ENCODE assay signal across 1 cellular context in the genomic region with DNA sequence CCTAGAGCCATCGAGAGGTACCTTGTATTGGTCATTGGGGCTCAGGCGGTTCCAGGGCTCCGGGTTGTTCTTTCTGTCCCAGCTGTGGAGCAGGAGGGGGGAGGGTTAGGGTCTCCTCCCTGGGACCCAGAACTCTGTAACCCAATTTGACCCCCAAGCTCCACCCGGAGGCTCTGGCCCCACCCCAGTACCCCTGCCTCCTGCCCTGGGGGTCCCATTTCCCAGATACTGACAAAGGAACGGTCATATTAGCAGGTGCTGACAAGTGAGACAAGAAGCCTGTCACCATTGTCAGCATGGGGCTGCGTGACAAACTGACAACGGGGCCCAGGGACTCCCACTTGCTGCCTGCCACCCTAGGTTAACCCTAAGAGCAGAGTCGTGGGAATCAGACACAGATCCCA.
TF ChIP-seq lines count a peak whose summit lies in the region.

No MANE protein-coding gene starts in this region.

TF ChIP-seq in GM23338, 12 proteins besides CTCF, POLR2A, EP300 and RAD21 (continued from another document):
- TF ChIP-seq REST (IDR thresholded peaks at IDR 0.05; ENCODE audit: unreplicated experiment): no peak
- TF ChIP-seq, protein P1, sequence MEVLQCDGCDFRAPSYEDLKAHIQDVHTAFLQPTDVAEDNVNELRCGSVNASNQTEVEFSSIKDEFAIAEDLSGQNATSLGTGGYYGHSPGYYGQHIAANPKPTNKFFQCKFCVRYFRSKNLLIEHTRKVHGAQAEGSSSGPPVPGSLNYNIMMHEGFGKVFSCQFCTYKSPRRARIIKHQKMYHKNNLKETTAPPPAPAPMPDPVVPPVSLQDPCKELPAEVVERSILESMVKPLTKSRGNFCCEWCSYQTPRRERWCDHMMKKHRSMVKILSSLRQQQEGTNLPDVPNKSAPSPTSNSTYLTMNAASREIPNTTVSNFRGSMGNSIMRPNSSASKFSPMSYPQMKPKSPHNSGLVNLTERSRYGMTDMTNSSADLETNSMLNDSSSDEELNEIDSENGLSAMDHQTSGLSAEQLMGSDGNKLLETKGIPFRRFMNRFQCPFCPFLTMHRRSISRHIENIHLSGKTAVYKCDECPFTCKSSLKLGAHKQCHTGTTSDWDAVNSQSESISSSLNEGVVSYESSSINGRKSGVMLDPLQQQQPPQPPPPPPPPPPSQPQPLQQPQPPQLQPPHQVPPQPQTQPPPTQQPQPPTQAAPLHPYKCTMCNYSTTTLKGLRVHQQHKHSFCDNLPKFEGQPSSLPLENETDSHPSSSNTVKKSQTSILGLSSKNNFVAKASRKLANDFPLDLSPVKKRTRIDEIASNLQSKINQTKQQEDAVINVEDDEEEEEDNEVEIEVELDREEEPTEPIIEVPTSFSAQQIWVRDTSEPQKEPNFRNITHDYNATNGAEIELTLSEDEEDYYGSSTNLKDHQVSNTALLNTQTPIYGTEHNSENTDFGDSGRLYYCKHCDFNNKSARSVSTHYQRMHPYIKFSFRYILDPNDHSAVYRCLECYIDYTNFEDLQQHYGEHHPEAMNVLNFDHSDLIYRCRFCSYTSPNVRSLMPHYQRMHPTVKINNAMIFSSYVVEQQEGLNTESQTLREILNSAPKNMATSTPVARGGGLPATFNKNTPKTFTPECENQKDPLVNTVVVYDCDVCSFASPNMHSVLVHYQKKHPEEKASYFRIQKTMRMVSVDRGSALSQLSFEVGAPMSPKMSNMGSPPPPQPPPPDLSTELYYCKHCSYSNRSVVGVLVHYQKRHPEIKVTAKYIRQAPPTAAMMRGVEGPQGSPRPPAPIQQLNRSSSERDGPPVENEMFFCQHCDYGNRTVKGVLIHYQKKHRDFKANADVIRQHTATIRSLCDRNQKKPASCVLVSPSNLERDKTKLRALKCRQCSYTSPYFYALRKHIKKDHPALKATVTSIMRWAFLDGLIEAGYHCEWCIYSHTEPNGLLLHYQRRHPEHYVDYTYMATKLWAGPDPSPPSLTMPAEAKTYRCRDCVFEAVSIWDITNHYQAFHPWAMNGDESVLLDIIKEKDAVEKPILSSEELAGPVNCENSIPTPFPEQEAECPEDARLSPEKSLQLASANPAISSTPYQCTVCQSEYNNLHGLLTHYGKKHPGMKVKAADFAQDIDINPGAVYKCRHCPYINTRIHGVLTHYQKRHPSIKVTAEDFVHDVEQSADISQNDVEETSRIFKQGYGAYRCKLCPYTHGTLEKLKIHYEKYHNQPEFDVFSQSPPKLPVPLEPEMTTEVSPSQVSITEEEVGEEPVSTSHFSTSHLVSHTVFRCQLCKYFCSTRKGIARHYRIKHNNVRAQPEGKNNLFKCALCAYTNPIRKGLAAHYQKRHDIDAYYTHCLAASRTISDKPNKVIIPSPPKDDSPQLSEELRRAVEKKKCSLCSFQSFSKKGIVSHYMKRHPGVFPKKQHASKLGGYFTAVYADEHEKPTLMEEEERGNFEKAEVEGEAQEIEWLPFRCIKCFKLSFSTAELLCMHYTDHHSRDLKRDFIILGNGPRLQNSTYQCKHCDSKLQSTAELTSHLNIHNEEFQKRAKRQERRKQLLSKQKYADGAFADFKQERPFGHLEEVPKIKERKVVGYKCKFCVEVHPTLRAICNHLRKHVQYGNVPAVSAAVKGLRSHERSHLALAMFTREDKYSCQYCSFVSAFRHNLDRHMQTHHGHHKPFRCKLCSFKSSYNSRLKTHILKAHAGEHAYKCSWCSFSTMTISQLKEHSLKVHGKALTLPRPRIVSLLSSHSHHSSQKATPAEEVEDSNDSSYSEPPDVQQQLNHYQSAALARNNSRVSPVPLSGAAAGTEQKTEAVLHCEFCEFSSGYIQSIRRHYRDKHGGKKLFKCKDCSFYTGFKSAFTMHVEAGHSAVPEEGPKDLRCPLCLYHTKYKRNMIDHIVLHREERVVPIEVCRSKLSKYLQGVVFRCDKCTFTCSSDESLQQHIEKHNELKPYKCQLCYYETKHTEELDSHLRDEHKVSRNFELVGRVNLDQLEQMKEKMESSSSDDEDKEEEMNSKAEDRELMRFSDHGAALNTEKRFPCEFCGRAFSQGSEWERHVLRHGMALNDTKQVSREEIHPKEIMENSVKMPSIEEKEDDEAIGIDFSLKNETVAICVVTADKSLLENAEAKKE (CRISPR knock-in tag; IDR thresholded peaks at IDR 0.05): no peak
